ENCODE assay signal across 10 cellular contexts in genomic region chr12:110284597-110284996, GRCh38. TPM values are rescaled to one million over a fixed set of nuclear protein-coding genes. Genes with fewer than 3 reads are reported as not detected.
A peak's percentile ranks its signal among the peaks of the same experiment; 100 is the strongest.
DNase-seq lines count a peak whose midpoint lies in the region; ATAC-seq, FAIRE-seq and TF ChIP-seq lines count a peak whose summit lies in the region.
"Had no signal": no experiment of that assay in that cellular context is flagged by ENCODE, and none has a peak within 500 bp of the region (broad histone marks: within the 10 kb centered on the region; RNA-seq: fewer than 3 reads in every experiment).

No MANE protein-coding gene starts in this region.

- H3K14ac ChIP-seq in H1 (ENCODE audit: insufficient read length) = no peak overlapping the region

- TF ChIP-seq POLR2A in H1 (IDR thresholded peaks at IDR 0.05; ENCODE audit: control extremely low read depth in 1 of 2, low read depth in 2 of 2, low read length in 2 of 2) = no peak

- peak overlapping the region; percentile 33; the same call in 1 of the 2 replicates for H3K4me3 ChIP-seq in GM12864 (ENCODE audit: low read depth, low read length)
- H3K4me3 ChIP-seq in OCI-LY3 (ENCODE audit: low read length) = no peak overlapping the region
- peak overlapping the region in 1 of 4 experiments; percentile 91; a peak in 2 of 8 replicates for H3K4me3 ChIP-seq in H1 (ENCODE audit: extremely low read depth in 1 of 4, insufficient read depth in 2 of 4, low read depth in 3 of 4, low read length in 4 of 4)
- H3K4me3 ChIP-seq in rectal smooth muscle tissue (ENCODE audit: low read length) = peak overlapping the region; percentile 38

- H4K8ac ChIP-seq in H1 (ENCODE audit: extremely low read depth, insufficient read depth, low read length) = no peak overlapping the region

- no peak overlapping the region for H3K56ac ChIP-seq in H1 (replicated peaks; ENCODE audit: insufficient read length, low read depth, low read length)

- peaks cover 13% of the 10 kb centered on the region for H3K23me2 ChIP-seq in H1 (ENCODE audit: low read depth, low read length)

- no peak for TF ChIP-seq RAD21 in H1 (IDR thresholded peaks at IDR 0.05 in 1 of 2, conservative IDR thresholded peaks at IDR 0.05 in 1 of 2; ENCODE audit: low read depth in 2 of 2, low read length in 2 of 2)

- H3K4me1 ChIP-seq in OCI-LY3 (ENCODE audit: low read length) (peaks cover 40% of the 10 kb centered on the region), H1 (replicated peaks in 1 of 4; ENCODE audit: control insufficient read depth in 3 of 4, insufficient read depth in 4 of 4, low read length in 3 of 4) (peaks cover 2 to 12% (median 6%) of the 10 kb centered on the region in 4 experiments; a peak in 5 of 7 replicates), rectal smooth muscle tissue (ENCODE audit: control insufficient read depth, insufficient read depth, low read length) (peaks cover 13% of the 10 kb centered on the region)

- DNase-seq in GM12864 (ENCODE audit: low read depth) (no peak), H1 (ENCODE audit: low read depth in 1 of 2, low spot score in 2 of 2) (no peak), RPMI8226 (no peak)
- DNase-seq in stimulated activated CD4-positive, alpha-beta T cell treated with anti-CD3 and anti-CD28 coated beads, Interleukin-12 subunit alpha, Interleukin-12 subunit beta, amount 100 ng/mL, for 4 hours = no peak

- H3K9me3 ChIP-seq in OCI-LY3 (ENCODE audit: insufficient read depth, low read length) (no peaks in the 10 kb centered on the region), H1 (ENCODE audit: insufficient read depth in 2 of 2, low read depth in 1 of 2, low read length in 1 of 2) (no peaks in the 10 kb centered on the region)
- H3K9me3 ChIP-seq: neutrophil had no signal

- H3K79me1 ChIP-seq in H1 (ENCODE audit: low read depth, low read length) = no peaks in the 10 kb centered on the region; the same call in 1 of the 2 replicates

- H2BK20ac ChIP-seq in H1 (ENCODE audit: low read length) = no peak overlapping the region

- no peak for TF ChIP-seq CTCF in GM12864 (IDR thresholded peaks at IDR 0.05; ENCODE audit: low read depth, low read length, missing control alignments)
- TF ChIP-seq CTCF in OCI-LY3 (IDR thresholded peaks at IDR 0.05; ENCODE audit: low read depth, low read length) = no peak
- TF ChIP-seq CTCF in H1 (IDR thresholded peaks at IDR 0.05; ENCODE audit: control extremely low read depth in 1 of 3, insufficient read depth in 1 of 3, low read depth in 1 of 3, low read length in 3 of 3) = no peak

- H2AFZ ChIP-seq in OCI-LY3 (ENCODE audit: low read depth, low read length) (no peak overlapping the region), H1 (ENCODE audit: low read length) (no peak overlapping the region)

- H3K79me2 ChIP-seq in OCI-LY3 (ENCODE audit: low read length) (peaks cover 82% of the 10 kb centered on the region), H1 (ENCODE audit: control insufficient read depth in 1 of 2, insufficient read depth in 2 of 2, low read length in 2 of 2) (peaks cover 35 to 76% of the 10 kb centered on the region in 2 experiments)

- POLR2A ChIA-PET in H1 (lab: Charles Lee; ENCODE audit: partially characterized antibody) = interaction anchor here (0.9 to 4.2 kb wide), 13 partner anchors 12 to 180 kb away, joined by 3 to 32 read pairs (median 3); no protein-coding TSS in a partner anchor

- peaks cover 61% of the 10 kb centered on the region for H4K20me1 ChIP-seq in OCI-LY3 (ENCODE audit: insufficient read depth, low read length)
- peaks cover 16 to 25% of the 10 kb centered on the region in 2 experiments for H4K20me1 ChIP-seq in H1 (replicated peaks in 1 of 2; ENCODE audit: control insufficient read depth in 1 of 2, insufficient read depth in 2 of 2, low read length in 2 of 2)

- H3K18ac ChIP-seq in H1 (ENCODE audit: extremely low read depth, low read length) = no peak overlapping the region

- H3K23ac ChIP-seq in H1 (ENCODE audit: insufficient read length) = no peak overlapping the region

- TF ChIP-seq EP300 in H1 (IDR thresholded peaks at IDR 0.05; ENCODE audit: borderline replicate concordance in 1 of 2, low read depth in 2 of 2, low read length in 2 of 2) = no peak

- no peak overlapping the region for H3K4ac ChIP-seq in H1 (replicated peaks; ENCODE audit: insufficient read length, low read depth, low read length)

- no peak overlapping the region for H4K5ac ChIP-seq in H1 (ENCODE audit: insufficient read length, low read depth, low read length)

- FAIRE-seq in H1 (lab: Jason Lieb, UNC) = no peak
- FAIRE-seq: RCC 7860 had no signal

- H2BK120ac ChIP-seq in H1 (replicated peaks; ENCODE audit: low read depth, low read length) = no peak overlapping the region

- H2AK5ac ChIP-seq in H1 (ENCODE audit: low read depth, low read length) = no peak overlapping the region

- no peak overlapping the region for H2BK12ac ChIP-seq in H1 (ENCODE audit: low read depth, low read length)

- no peak overlapping the region for H2BK5ac ChIP-seq in H1 (ENCODE audit: low read depth, low read length)

- H3K36me3 ChIP-seq in OCI-LY3 (replicated peaks; ENCODE audit: low read depth, low read length) (peaks cover 58% of the 10 kb centered on the region), H1 (ENCODE audit: control insufficient read depth in 2 of 4, insufficient read depth in 4 of 4, low read length in 3 of 4) (peaks cover 1 to 50% (median 9%) of the 10 kb centered on the region in 4 experiments; a peak in 5 of 8 replicates), rectal smooth muscle tissue (ENCODE audit: control insufficient read depth, insufficient read depth, low read length) (peaks cover 2% of the 10 kb centered on the region)
- H3K36me3 ChIP-seq: neutrophil had no signal

- CTCF ChIA-PET in H1 (lab: Charles Lee; ENCODE audit: partially characterized antibody) = no interaction called here

- H3K27me3 ChIP-seq in OCI-LY3 (ENCODE audit: low read depth, low read length) (no peaks in the 10 kb centered on the region), H1 (replicated peaks in 1 of 4; ENCODE audit: control insufficient read depth in 3 of 4, extremely low read depth in 1 of 4, insufficient read depth in 3 of 4, low read length in 3 of 4) (peaks cover 0 to 1% (median 0%) of the 10 kb centered on the region in 4 experiments; a peak in 1 of 7 replicates), rectal smooth muscle tissue (ENCODE audit: control insufficient read depth, insufficient read depth, low read length) (no peaks in the 10 kb centered on the region)

- H3K27ac ChIP-seq in OCI-LY3 (ENCODE audit: low read length) (no peak overlapping the region), H1 (ENCODE audit: low read depth, low read length) (no peak overlapping the region), rectal smooth muscle tissue (ENCODE audit: low read depth, low read length) (no peak overlapping the region)
- H3K27ac ChIP-seq: neutrophil had no signal

- no peak overlapping the region for H2BK15ac ChIP-seq in H1 (ENCODE audit: low read length)

- ATAC-seq in HG03521 (IDR thresholded peaks at IDR 0.05; ENCODE audit: unreplicated experiment) = no peak
- ATAC-seq in HG03280 (IDR thresholded peaks at IDR 0.05; ENCODE audit: unreplicated experiment) = no peak

- peak overlapping the region; percentile 78 for H3K4me2 ChIP-seq in OCI-LY3 (ENCODE audit: low read length)
- peak overlapping the region; percentile 71 to 74; a peak in 3 of 4 replicates for H3K4me2 ChIP-seq in H1 (ENCODE audit: insufficient read depth in 1 of 2, low read depth in 2 of 2, low read length in 2 of 2)

- no peak overlapping the region for H4K91ac ChIP-seq in H1 (replicated peaks; ENCODE audit: insufficient read length, low read length)

- 0 out of 2 replicates have a peak overlapping the region, but pooled peaks have one; percentile 89 for H3K9ac ChIP-seq in OCI-LY3 (ENCODE audit: low read length)
- H3K9ac ChIP-seq in H1 (replicated peaks in 1 of 4; ENCODE audit: extremely low read depth in 1 of 4, low read depth in 3 of 4, low read length in 3 of 4) = no peak overlapping the region
- no peak overlapping the region for H3K9ac ChIP-seq in rectal smooth muscle tissue (ENCODE audit: low read length)

TF ChIP-seq in H1, 55 proteins besides CTCF, POLR2A, EP300 and RAD21:
- TF ChIP-seq CHD2 (IDR thresholded peaks at IDR 0.05; ENCODE audit: low read length) (no peak), PHF8 (conservative IDR thresholded peaks at IDR 0.05; ENCODE audit: low read depth, low read length) (no peak), HDAC2 (IDR thresholded peaks at IDR 0.05; ENCODE audit: borderline replicate concordance in 1 of 2, low read depth in 2 of 2, low read length in 2 of 2) (no peak), TCF12 (IDR thresholded peaks at IDR 0.05; ENCODE audit: low read depth, low read length) (no peak)

RNA-seq across cellular contexts. Expression of gene ATP2A2, which starts 3.5 kb away (rescaled TPM):
- 271 and 275 TPM in 2 replicates for total RNA-seq in H1 (2021; fragmentation: NEBNext Ultra II Directional; extraction: Animal tissue kit (Norgen Biotek cat#: 25700))
- 86.1 and 108 TPM in 2 replicates for polyA plus RNA-seq in H1 (2011; rRNA removed)
- polyA plus RNA-seq in H1 (2011; cell fraction: cytosol; rRNA removed) = 68.1 TPM
- polyA plus RNA-seq in H1 (2011; cell fraction: nucleus; rRNA removed) = 223 TPM
- polyA plus RNA-seq in H1 (2012, experiment 1 of 2) = 156 to 188 TPM (median 182 TPM) in 4 replicates
- polyA plus RNA-seq in H1 (2012, experiment 2 of 2) = 31.3 TPM
- 215 TPM for polyA plus RNA-seq in H1 (2013, experiment 1 of 2)
- 215 TPM for polyA plus RNA-seq in H1 (2013, experiment 2 of 2)
- polyA minus RNA-seq in H1 (2011; rRNA and poly(A)+ RNA removed) = 236 and 249 TPM in 2 replicates
- 106 TPM for polyA minus RNA-seq in H1 (2011; cell fraction: cytosol; rRNA and poly(A)+ RNA removed)
- 156 TPM for polyA minus RNA-seq in H1 (2011; cell fraction: nucleus; rRNA and poly(A)+ RNA removed)
